Comparison of ENCODE assay signal across 10 cellular contexts in genomic region chr3:130138992-130139391, GRCh38. TPM values are rescaled to one million over a fixed set of nuclear protein-coding genes. Genes with fewer than 3 reads are reported as not detected.
"Had no signal": no experiment of that assay in that cellular context is flagged by ENCODE, and none has a peak within 500 bp of the region (broad histone marks: within the 10 kb centered on the region; RNA-seq: fewer than 3 reads in every experiment).

No MANE protein-coding gene starts in this region.

RNA-seq across cellular contexts. Expression of gene ALG1L2, which starts 57.4 kb away (rescaled TPM):
- total RNA-seq: stomach, subcutaneous adipose tissue, suprapubic skin, temporal lobe, testis, thoracic aorta, tibial nerve, transverse colon, vagina had no signal
- polyA plus RNA-seq: stomach, urinary bladder had no signal
